In the genomic region with DNA sequence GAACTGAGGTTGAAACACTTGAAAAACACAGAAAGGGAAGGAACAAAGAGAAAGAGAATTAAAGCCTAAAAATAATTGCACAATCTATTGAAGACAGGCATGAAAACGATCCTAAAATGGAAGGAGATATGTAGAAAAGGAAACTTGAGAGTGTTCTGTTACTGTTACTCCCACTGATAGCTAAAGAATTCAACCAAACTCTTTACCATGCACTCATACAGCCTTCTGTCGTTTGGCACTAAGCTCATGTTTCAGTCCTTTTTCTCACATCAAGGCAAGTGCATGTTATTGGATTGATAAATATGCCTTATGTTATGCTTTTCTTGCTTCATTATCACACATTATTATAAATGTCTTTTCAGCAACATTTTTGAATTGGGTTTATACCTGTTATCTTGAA, we compare ENCODE assay signal across 36 cellular contexts.
"Had no signal": no experiment of that assay in that cellular context is flagged by ENCODE, and none has a peak within 500 bp of the region (broad histone marks: within the 10 kb centered on the region; RNA-seq: fewer than 3 reads in every experiment).

No MANE protein-coding gene starts in this region.

- H3K27ac Mint-ChIP-seq: activated CD4-positive, alpha-beta memory T cell treated with anti-CD3 and anti-CD28 coated beads for 36 hours; activated CD4-positive, alpha-beta T cell treated with anti-CD3 and anti-CD28 coated beads for 36 hours; activated CD4-positive, alpha-beta T cell treated with anti-CD3 and anti-CD28 coated beads, Interleukin-2, amount 10 ng/mL, durations not matched to agents 24 days and 14 days; activated CD8-positive, alpha-beta memory T cell treated with anti-CD3 and anti-CD28 coated beads, Interleukin-2, amount 10 ng/mL, durations not matched to agents 7 days and 5 days; activated CD8-positive, alpha-beta T cell treated with anti-CD3 and anti-CD28 coated beads, Interleukin-2, amount 10 ng/mL, durations not matched to agents 7 days and 5 days; activated naive CD4-positive, alpha-beta T cell treated with anti-CD3 and anti-CD28 coated beads for 36 hours; activated naive CD4-positive, alpha-beta T cell treated with anti-CD3 and anti-CD28 coated beads, Interleukin-2, amount 50 U/mL, for 24 hours; activated naive CD8-positive, alpha-beta T cell treated with anti-CD3 and anti-CD28 coated beads for 36 hours; activated naive CD8-positive, alpha-beta T cell treated with anti-CD3 and anti-CD28 coated beads, Interleukin-2, amount 50 U/mL, for 24 hours; activated T-helper 1 cell treated with anti-CD3 and anti-CD28 coated beads, Interleukin-12 subunit alpha, Interleukin-12 subunit beta, Interleukin-2, Interleukin-4 antibody, amounts not matched to agents 30 ng/mL and 10 ng/mL and 1 ng/mL, durations not matched to agents 14 hours and 24 hours and 36 hours; activated T-helper 2 cell treated with anti-CD3 and anti-CD28 coated beads, Interferon-gamma antibody, Interleukin-2, Interleukin-4, amounts not matched to agents 10 μg/mL and 5 μg/mL and 100 μg/mL, durations not matched to agents 14 hours and 24 hours and 36 hours; effector memory CD8-positive, alpha-beta T cell; T-helper 17 cell; T-helper 2 cell treated with Interferon-gamma antibody and Interleukin-4, amounts not matched to agents 5 μg/mL and 100 μg/mL, for 36 hours had no signal

- H3K27me3 Mint-ChIP-seq: activated CD4-positive, alpha-beta memory T cell treated with anti-CD3 and anti-CD28 coated beads for 36 hours; activated CD4-positive, alpha-beta T cell treated with anti-CD3 and anti-CD28 coated beads for 36 hours; activated CD4-positive, alpha-beta T cell treated with anti-CD3 and anti-CD28 coated beads, Interleukin-2, amount 10 ng/mL, durations not matched to agents 24 days and 14 days; activated CD8-positive, alpha-beta memory T cell treated with anti-CD3 and anti-CD28 coated beads, Interleukin-2, amount 10 ng/mL, durations not matched to agents 7 days and 5 days; activated naive CD8-positive, alpha-beta T cell treated with anti-CD3 and anti-CD28 coated beads for 36 hours; activated naive CD8-positive, alpha-beta T cell treated with anti-CD3 and anti-CD28 coated beads, Interleukin-2, amount 50 U/mL, for 24 hours; T-helper 17 cell had no signal

- H3K36me3 Mint-ChIP-seq: activated CD4-positive, alpha-beta memory T cell treated with anti-CD3 and anti-CD28 coated beads for 36 hours; activated CD8-positive, alpha-beta memory T cell treated with anti-CD3 and anti-CD28 coated beads, Interleukin-2, amount 10 ng/mL, durations not matched to agents 7 days and 5 days; activated naive CD4-positive, alpha-beta T cell treated with anti-CD3 and anti-CD28 coated beads, Interleukin-2, amount 50 U/mL, for 24 hours; activated naive CD8-positive, alpha-beta T cell treated with anti-CD3 and anti-CD28 coated beads for 36 hours had no signal

- H3K4me1 ChIP-seq: adrenal gland, body of pancreas, esophagus squamous epithelium, gastroesophageal sphincter had no signal

- H3K9me3 ChIP-seq: adrenal gland, body of pancreas, esophagus squamous epithelium, gastroesophageal sphincter, heart right ventricle had no signal

- H3K4me1 Mint-ChIP-seq: activated CD4-positive, alpha-beta T cell treated with anti-CD3 and anti-CD28 coated beads for 36 hours; activated CD4-positive, alpha-beta T cell treated with anti-CD3 and anti-CD28 coated beads, Interleukin-2, amount 10 ng/mL, durations not matched to agents 24 days and 14 days; activated CD8-positive, alpha-beta memory T cell treated with anti-CD3 and anti-CD28 coated beads, Interleukin-2, amount 10 ng/mL, durations not matched to agents 7 days and 5 days; activated naive CD4-positive, alpha-beta T cell treated with anti-CD3 and anti-CD28 coated beads, Interleukin-2, amount 50 U/mL, for 24 hours; activated naive CD8-positive, alpha-beta T cell treated with anti-CD3 and anti-CD28 coated beads for 36 hours; activated naive CD8-positive, alpha-beta T cell treated with anti-CD3 and anti-CD28 coated beads, Interleukin-2, amount 50 U/mL, for 24 hours; T-helper 17 cell had no signal

- H3K4me3 Mint-ChIP-seq: activated CD4-positive, alpha-beta memory T cell treated with anti-CD3 and anti-CD28 coated beads for 36 hours; activated CD4-positive, alpha-beta T cell treated with anti-CD3 and anti-CD28 coated beads for 36 hours; activated CD4-positive, alpha-beta T cell treated with anti-CD3 and anti-CD28 coated beads, Interleukin-2, amount 10 ng/mL, durations not matched to agents 24 days and 14 days; activated CD8-positive, alpha-beta memory T cell treated with anti-CD3 and anti-CD28 coated beads, Interleukin-2, amount 10 ng/mL, durations not matched to agents 7 days and 5 days; activated CD8-positive, alpha-beta T cell treated with anti-CD3 and anti-CD28 coated beads, Interleukin-2, amount 10 ng/mL, durations not matched to agents 7 days and 5 days; activated naive CD4-positive, alpha-beta T cell treated with anti-CD3 and anti-CD28 coated beads for 36 hours; activated naive CD4-positive, alpha-beta T cell treated with anti-CD3 and anti-CD28 coated beads, Interleukin-2, amount 50 U/mL, for 24 hours; activated naive CD8-positive, alpha-beta T cell treated with anti-CD3 and anti-CD28 coated beads for 36 hours; activated naive CD8-positive, alpha-beta T cell treated with anti-CD3 and anti-CD28 coated beads, Interleukin-2, amount 50 U/mL, for 24 hours; activated T-helper 1 cell treated with anti-CD3 and anti-CD28 coated beads, Interleukin-12 subunit alpha, Interleukin-12 subunit beta, Interleukin-2, Interleukin-4 antibody, amounts not matched to agents 30 ng/mL and 10 ng/mL and 1 ng/mL, durations not matched to agents 14 hours and 24 hours and 36 hours; effector memory CD8-positive, alpha-beta T cell; T-helper 17 cell; T-helper 2 cell treated with Interferon-gamma antibody and Interleukin-4, amounts not matched to agents 5 μg/mL and 100 μg/mL, for 36 hours had no signal

- H3K27me3 ChIP-seq: adrenal gland, body of pancreas, esophagus squamous epithelium, gastroesophageal sphincter, heart right ventricle had no signal

- H3K9me3 Mint-ChIP-seq: activated CD4-positive, alpha-beta memory T cell treated with anti-CD3 and anti-CD28 coated beads for 36 hours; activated CD4-positive, alpha-beta T cell treated with anti-CD3 and anti-CD28 coated beads, Interleukin-2, amount 10 ng/mL, durations not matched to agents 24 days and 14 days; activated naive CD4-positive, alpha-beta T cell treated with anti-CD3 and anti-CD28 coated beads for 36 hours; activated naive CD8-positive, alpha-beta T cell treated with anti-CD3 and anti-CD28 coated beads, Interleukin-2, amount 50 U/mL, for 24 hours; activated T-helper 1 cell treated with anti-CD3 and anti-CD28 coated beads, Interleukin-12 subunit alpha, Interleukin-12 subunit beta, Interleukin-2, Interleukin-4 antibody, amounts not matched to agents 30 ng/mL and 10 ng/mL and 1 ng/mL, durations not matched to agents 14 hours and 24 hours and 36 hours; activated T-helper 2 cell treated with anti-CD3 and anti-CD28 coated beads, Interferon-gamma antibody, Interleukin-2, Interleukin-4, amounts not matched to agents 10 μg/mL and 5 μg/mL and 100 μg/mL, durations not matched to agents 14 hours and 24 hours and 36 hours; effector memory CD8-positive, alpha-beta T cell; T-helper 2 cell treated with Interferon-gamma antibody and Interleukin-4, amounts not matched to agents 5 μg/mL and 100 μg/mL, for 36 hours had no signal

- H3K36me3 ChIP-seq: adrenal gland, esophagus squamous epithelium, gastroesophageal sphincter, heart right ventricle, WERI-Rb-1 had no signal

- ATAC-seq: activated CD4-positive, alpha-beta T cell treated with anti-CD3 and anti-CD28 coated beads for 36 hours; activated CD8-positive, alpha-beta memory T cell treated with anti-CD3 and anti-CD28 coated beads, Interleukin-2, amount 10 ng/mL, durations not matched to agents 7 days and 5 days; activated CD8-positive, alpha-beta T cell treated with anti-CD3 and anti-CD28 coated beads, Interleukin-2, amount 10 ng/mL, durations not matched to agents 7 days and 5 days; activated naive CD8-positive, alpha-beta T cell treated with anti-CD3 and anti-CD28 coated beads, Interleukin-2, amount 50 U/mL, for 24 hours; body of pancreas; effector memory CD8-positive, alpha-beta T cell; gastroesophageal sphincter; heart right ventricle; T-helper 17 cell had no signal

- FAIRE-seq: colon had no signal

- H3K27ac ChIP-seq: adrenal gland, body of pancreas, esophagus squamous epithelium, gastroesophageal sphincter, heart right ventricle, WERI-Rb-1 had no signal

- H3K4me3 ChIP-seq: adrenal gland, body of pancreas, esophagus squamous epithelium, gastroesophageal sphincter, heart right ventricle had no signal

- DNase-seq: activated CD4-positive, alpha-beta memory T cell treated with anti-CD3 and anti-CD28 coated beads for 36 hours; activated CD4-positive, alpha-beta T cell treated with anti-CD3 and anti-CD28 coated beads for 36 hours; activated CD4-positive, alpha-beta T cell treated with anti-CD3 and anti-CD28 coated beads, Interleukin-2, amount 10 ng/mL, durations not matched to agents 24 days and 14 days; activated CD4-positive, CD25-positive, alpha-beta regulatory T cell; activated CD4-positive, CD25-positive, alpha-beta regulatory T cell treated with anti-CD3 and anti-CD28 coated beads, Interleukin-2, amount 50 U/mL, for 72 hours; activated CD8-positive, alpha-beta memory T cell treated with anti-CD3 and anti-CD28 coated beads, Interleukin-2, amount 10 ng/mL, durations not matched to agents 7 days and 5 days; activated CD8-positive, alpha-beta memory T cell treated with anti-CD3 and anti-CD28 coated beads, Interleukin-2, amount 50 U/mL, for 4 hours; activated CD8-positive, alpha-beta T cell treated with anti-CD3 and anti-CD28 coated beads, Interleukin-2, amount 10 ng/mL, durations not matched to agents 7 days and 5 days; activated effector memory CD4-positive, alpha-beta T cell treated with anti-CD3 and anti-CD28 coated beads, Interleukin-2, amount 50 U/mL, for 16 hours; activated naive CD4-positive, alpha-beta T cell treated with anti-CD3 and anti-CD28 coated beads for 36 hours; activated naive CD8-positive, alpha-beta T cell treated with anti-CD3 and anti-CD28 coated beads for 36 hours; activated naive CD8-positive, alpha-beta T cell treated with anti-CD3 and anti-CD28 coated beads, Interleukin-2, amount 50 U/mL, for 24 hours; activated T-cell treated with anti-CD3 and anti-CD28 coated beads, Interleukin-2, amount 50 U/mL, for 1 hour; activated T-cell treated with anti-CD3 and anti-CD28 coated beads, Interleukin-2, amount 50 U/mL, for 48 hours; adrenal gland; amygdala; aorta; body of pancreas; caudate nucleus; cortex of kidney; dermis blood vessel endothelial cell; effector CD4-positive, alpha-beta T cell; effector memory CD8-positive, alpha-beta T cell; erythroblast; esophagus squamous epithelium; foreskin melanocyte; heart right ventricle; T-helper 17 cell; T1000; WERI-Rb-1 had no signal
